ENCODE assay signal across 17 cellular contexts in the genomic region with DNA sequence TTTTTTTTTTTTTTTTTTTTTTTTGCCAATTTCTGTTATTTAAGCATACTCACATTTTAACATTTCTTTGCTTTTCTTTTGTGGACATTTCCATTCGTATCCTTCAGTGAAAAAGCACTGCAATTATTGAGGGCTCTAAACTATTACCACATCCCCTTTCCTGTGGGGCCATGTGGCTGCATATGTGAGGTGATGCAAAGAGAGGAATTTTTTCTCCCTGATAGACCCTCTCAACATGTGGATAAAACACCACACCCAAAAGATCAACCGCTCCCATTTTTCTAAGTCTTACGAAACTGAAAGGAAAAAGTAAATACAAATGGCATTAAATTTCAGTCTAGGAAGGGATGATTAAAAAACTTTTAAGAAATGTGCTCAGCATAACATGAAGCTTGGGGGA.
A peak's percentile ranks its signal among the peaks of the same experiment; 100 is the strongest.
DNase-seq lines count a peak whose midpoint lies in the region; ATAC-seq and TF ChIP-seq lines count a peak whose summit lies in the region.
"Had no signal": no experiment of that assay in that cellular context is flagged by ENCODE, and none has a peak within 500 bp of the region (broad histone marks: within the 10 kb centered on the region; RNA-seq: fewer than 3 reads in every experiment).

No MANE protein-coding gene starts in this region.

- TF ChIP-seq POLR2A in right lobe of liver (IDR thresholded peaks at IDR 0.05): no peak

- DNase-seq in AG08395 (ENCODE audit: low spot score): peak; percentile 23
- DNase-seq in H4 (ENCODE audit: low spot score): peak; percentile 51
- no peak for DNase-seq in T-helper 17 cell
- peak; percentile 65 for DNase-seq in fibroblast of the conjunctiva (ENCODE audit: low read depth)
- DNase-seq in EL: no peak
- DNase-seq in right lobe of liver: no peak
- DNase-seq: activated B cell treated with CpG ODN at 0.5 μM for 24 hours; activated CD8-positive, alpha-beta memory T cell treated with anti-CD3 and anti-CD28 coated beads, Interleukin-2, amount 50 U/mL, for 48 hours; KG1; NCI-H510A; PC-3; posterior cingulate gyrus; stimulated activated naive CD4-positive, alpha-beta T cell treated with Interleukin-2 at 50 U/mL for 16 hours had no signal

- intact Hi-C loops in right lobe of liver (cut with DNase I): no loop called here

- H3K4me1 Mint-ChIP-seq in T-helper 17 cell: no peaks in the 10 kb centered on the region
- H3K4me1 Mint-ChIP-seq: activated B cell treated with CpG ODN at 0.5 μM for 24 hours, B cell, brain had no signal

- no peak for TF ChIP-seq CTCF in right lobe of liver (IDR thresholded peaks at IDR 0.05)

- H3K27me3 Mint-ChIP-seq in T-helper 17 cell: no peaks in the 10 kb centered on the region
- H3K27me3 Mint-ChIP-seq: activated B cell treated with CpG ODN at 0.5 μM for 24 hours, B cell, brain had no signal

- H3K36me3 ChIP-seq in right lobe of liver: peaks cover 0 to 39% (median 12%) of the 10 kb centered on the region in 4 donors

- H3K4me1 ChIP-seq in right lobe of liver: no peaks in the 10 kb centered on the region

- WGBS in right lobe of liver (ENCODE audit: insufficient coverage, low coverage, low lambda C conversion rate, missing lambda C conversion rate): 65% methylated on average over 3 of the region's 3 CpGs

- H3K36me3 Mint-ChIP-seq in T-helper 17 cell (ENCODE audit: low read depth): no peaks in the 10 kb centered on the region

- H3K4me3 Mint-ChIP-seq in T-helper 17 cell: no peak overlapping the region
- H3K4me3 Mint-ChIP-seq: activated B cell treated with CpG ODN at 0.5 μM for 24 hours, B cell, brain had no signal

- H3K9me3 ChIP-seq in T-helper 17 cell (ENCODE audit: control insufficient read depth, low read length, poor library complexity, severe bottlenecking) (no peaks in the 10 kb centered on the region), right lobe of liver (no peaks in the 10 kb centered on the region)

- H3K4me3 ChIP-seq in right lobe of liver: no peak overlapping the region

- no peak for ATAC-seq in T-helper 17 cell
- no peak for ATAC-seq in GM21390 (IDR thresholded peaks at IDR 0.05; ENCODE audit: unreplicated experiment)
- no peak for ATAC-seq in GM21367 (IDR thresholded peaks at IDR 0.05; ENCODE audit: unreplicated experiment)
- ATAC-seq in right lobe of liver: no peak
- ATAC-seq: PC-3 had no signal

- no peaks in the 10 kb centered on the region for H3K27me3 ChIP-seq in right lobe of liver

- no peak overlapping the region for H3K27ac ChIP-seq in right lobe of liver

- peak overlapping the region; percentile 19 for H3K27ac Mint-ChIP-seq in T-helper 17 cell
- H3K27ac Mint-ChIP-seq: activated B cell treated with CpG ODN at 0.5 μM for 24 hours, B cell had no signal

Comparison
In these comparisons a context has a peak if more than half of its experiments do, and no peak if none do; other contexts are left out.
1. DNase-seq: peak in AG08395 (single experiment), H4 (single experiment) and fibroblast of the conjunctiva (single experiment); none in T-helper 17 cell (0 of 3), EL (single experiment) and right lobe of liver (0 of 3).